Comparison of ENCODE assay signal across 8 cellular contexts in the genomic region with DNA sequence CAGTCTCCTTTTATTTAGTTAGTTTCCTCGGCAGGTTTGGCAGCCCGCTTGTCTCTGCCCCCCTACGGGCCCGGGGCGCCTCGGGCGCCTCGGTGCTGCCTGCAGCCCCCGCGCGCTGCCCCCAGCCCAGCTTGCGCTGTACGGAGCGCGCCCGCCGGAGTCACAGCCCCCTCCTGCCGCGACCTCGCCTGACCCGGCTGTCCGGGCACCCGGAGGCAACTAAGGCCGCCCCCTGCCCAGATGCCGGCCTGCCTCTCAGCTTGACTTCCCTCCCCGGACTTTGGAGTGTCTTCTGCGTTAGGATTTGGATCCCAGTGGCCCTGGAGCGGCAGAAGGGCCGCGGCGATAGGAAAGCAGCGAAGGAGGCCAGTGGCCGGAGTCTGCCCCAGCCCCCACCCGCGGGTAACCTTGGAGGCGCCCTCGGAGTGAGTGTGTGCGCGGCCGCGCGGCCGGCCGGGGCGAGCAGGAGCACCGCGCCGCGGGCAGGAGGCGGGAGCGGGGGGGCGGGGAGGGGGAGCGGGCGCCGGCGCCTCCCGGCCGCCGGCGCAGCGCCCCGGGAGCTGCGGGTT. TPM values are rescaled to one million over a fixed set of nuclear protein-coding genes. Genes with fewer than 3 reads are reported as not detected.
DNase-seq lines count a peak whose midpoint lies in the region; ATAC-seq, FAIRE-seq and TF ChIP-seq lines count a peak whose summit lies in the region.

No MANE protein-coding gene starts in this region.

- no peaks in the 10 kb centered on the region for H3K27me3 ChIP-seq in ovary

- no peak for FAIRE-seq in GM19239 (lab: Jason Lieb, UNC)

- TF ChIP-seq EP300 in ovary (IDR thresholded peaks at IDR 0.05) = no peak

- intact Hi-C loops in Right ventricle myocardium superior (cut with DNase I) (no loop called here), ovary (cut with DNase I) (loop anchor here in 1 of 4 donors (10.0 kb wide), 1 partner anchor 1947 kb away; a partner anchor contains a TSS)

- H3K4me1 Mint-ChIP-seq in activated naive CD8-positive, alpha-beta T cell treated with anti-CD3 and anti-CD28 coated beads, Interleukin-2, amount 10 ng/mL, durations not matched to agents 7 days and 5 days = peaks cover 27% of the 10 kb centered on the region

- peak overlapping the region; percentile 85 for H3K4me3 Mint-ChIP-seq in activated naive CD8-positive, alpha-beta T cell treated with anti-CD3 and anti-CD28 coated beads, Interleukin-2, amount 10 ng/mL, durations not matched to agents 7 days and 5 days

- H3K4me1 ChIP-seq in ovary (ENCODE audit: insufficient read depth) = peaks cover 5% of the 10 kb centered on the region

- no peak for TF ChIP-seq CTCF in ovary (IDR thresholded peaks at IDR 0.05)

- peak overlapping the region; percentile 83 for H3K4me3 ChIP-seq in ovary

- H3K27ac ChIP-seq in ovary = peak overlapping the region; percentile 97 to 99

- no peaks in the 10 kb centered on the region for H3K9me3 ChIP-seq in ovary

- no peaks in the 10 kb centered on the region for H3K36me3 ChIP-seq in ovary

- H3K27ac Mint-ChIP-seq in activated naive CD8-positive, alpha-beta T cell treated with anti-CD3 and anti-CD28 coated beads, Interleukin-2, amount 10 ng/mL, durations not matched to agents 7 days and 5 days = peak overlapping the region; percentile 82

- WGBS in ovary, 3 donors = 0 to 2% (median 1%) methylated on average over 36 to 63 of the region's 63 CpGs

- TF ChIP-seq POLR2A in ovary (IDR thresholded peaks at IDR 0.05) = no peak

- peak; percentile 51 for ATAC-seq in HG02571 (IDR thresholded peaks at IDR 0.05; ENCODE audit: unreplicated experiment)
- ATAC-seq in activated naive CD8-positive, alpha-beta T cell treated with anti-CD3 and anti-CD28 coated beads, Interleukin-2, amount 10 ng/mL, durations not matched to agents 7 days and 5 days (ENCODE audit: low read depth) = peak; percentile 48
- peak; percentile 91 for ATAC-seq in Right ventricle myocardium superior (ENCODE audit: poor library complexity)

- H3K36me3 Mint-ChIP-seq in activated naive CD8-positive, alpha-beta T cell treated with anti-CD3 and anti-CD28 coated beads, Interleukin-2, amount 10 ng/mL, durations not matched to agents 7 days and 5 days = peaks cover 21% of the 10 kb centered on the region

- DNase-seq in A172 (ENCODE audit: low spot score) (peak; percentile 25), GDM1 (lab: John Stamatoyannopoulos, UW) (peak; percentile 43), NCI-H2029 treated with DMSO at 0.1 percent for 48 hours (lab: John Stamatoyannopoulos, UW) (peak; percentile 74), Right ventricle myocardium superior (peak; percentile 79), ovary (peak; percentile 70 to 86 (median 82)), GM19239 (ENCODE audit: insufficient read length, low spot score) (no peak)
- peak; percentile 69 for DNase-seq in activated naive CD8-positive, alpha-beta T cell treated with anti-CD3 and anti-CD28 coated beads, Interleukin-2, amount 10 ng/mL, durations not matched to agents 7 days and 5 days

- POLR2A ChIA-PET in activated naive CD8-positive, alpha-beta T cell treated with anti-CD3 and anti-CD28 coated beads, Interleukin-2, amount 10 ng/mL, durations not matched to agents 7 days and 5 days (lab: Charles Lee) = interaction anchor here (1.3 to 3.7 kb wide), 7 partner anchors 9 to 541 kb away, joined by 3 to 108 read pairs (median 6); a partner anchor contains a TSS

- H3K27me3 Mint-ChIP-seq in activated naive CD8-positive, alpha-beta T cell treated with anti-CD3 and anti-CD28 coated beads, Interleukin-2, amount 10 ng/mL, durations not matched to agents 7 days and 5 days = peaks cover 31% of the 10 kb centered on the region

- H3K9me3 Mint-ChIP-seq in activated naive CD8-positive, alpha-beta T cell treated with anti-CD3 and anti-CD28 coated beads, Interleukin-2, amount 10 ng/mL, durations not matched to agents 7 days and 5 days = no peaks in the 10 kb centered on the region

RNA-seq across cellular contexts. Expression of a gene that starts 7.6 kb away (rescaled TPM):
- 65.5 and 89.0 TPM in 2 replicates for total RNA-seq in A172 (2014; rRNA removed; shearing (Covaris generic))
- total RNA-seq in activated naive CD8-positive, alpha-beta T cell treated with anti-CD3 and anti-CD28 coated beads, Interleukin-2, amount 10 ng/mL, durations not matched to agents 7 days and 5 days = 10 to 100 TPM; 52.5 to 62.9 TPM
- total RNA-seq in Right ventricle myocardium superior (15.1 TPM), ovary (10 to 100 TPM; 17.4 to 49.2 (median 32.7) TPM)
- polyA plus RNA-seq in ovary = 10 to 100 TPM; 46.7 to 65.6 TPM

RNA-seq across cellular contexts. Expression of a gene that starts 17.6 kb away (rescaled TPM):
- total RNA-seq in A172 (2014; rRNA removed; shearing (Covaris generic)) = 98.8 and 99.1 TPM in 2 replicates
- 10 to 100 TPM; 70.3 to 75.2 TPM for total RNA-seq in activated naive CD8-positive, alpha-beta T cell treated with anti-CD3 and anti-CD28 coated beads, Interleukin-2, amount 10 ng/mL, durations not matched to agents 7 days and 5 days
- total RNA-seq in Right ventricle myocardium superior (88.1 TPM), ovary (10 to 100 TPM; 23.1 to 76.0 (median 57.1) TPM)
- 10 to 100 TPM; 32.8 to 67.6 TPM for polyA plus RNA-seq in ovary
